Comparison of ENCODE assay signal across 8 cellular contexts in genomic region chr13:95644611-95645052, GRCh38. TPM values are rescaled to one million over a fixed set of nuclear protein-coding genes. Genes with fewer than 3 reads are reported as not detected.
DNase-seq lines count a peak whose midpoint lies in the region; ATAC-seq and TF ChIP-seq lines count a peak whose summit lies in the region.

DZIP1 (minus strand) TSS chr13:95644706; CDS start chr13:95642029, 2,677 bp downstream.

- H3K4me2 ChIP-seq in Karpas-422 (ENCODE audit: low read depth, low read length, poor library complexity, severe bottlenecking), result no peak within 1 kb of the TSS

- no peaks in the 10 kb centered on the region for H3K79me2 ChIP-seq in Karpas-422 (ENCODE audit: low read length)

- peak; percentile 78 for ATAC-seq in HG02588 (IDR thresholded peaks at IDR 0.05; ENCODE audit: unreplicated experiment)
- ATAC-seq in activated naive CD8-positive, alpha-beta T cell treated with anti-CD3 and anti-CD28 coated beads, Interleukin-2, amount 50 U/mL, for 24 hours, result peak; percentile 78

- no peaks in the 10 kb centered on the region for H3K9me3 Mint-ChIP-seq in activated CD4-positive, alpha-beta T cell treated with anti-CD3 and anti-CD28 coated beads, Interleukin-2, amount 10 ng/mL, durations not matched to agents 24 days and 14 days
- no peaks in the 10 kb centered on the region for H3K9me3 Mint-ChIP-seq in activated naive CD8-positive, alpha-beta T cell treated with anti-CD3 and anti-CD28 coated beads, Interleukin-2, amount 50 U/mL, for 24 hours

- H4K20me1 ChIP-seq in Karpas-422 (ENCODE audit: insufficient read depth, low read depth, low read length), result no peaks in the 10 kb centered on the region

- TF ChIP-seq CTCF in cardiac muscle cell (IDR thresholded peaks at IDR 0.05; ENCODE audit: low read depth, low read length) (no peak), neutrophil (IDR thresholded peaks at IDR 0.05) (no peak)

- H3K27me3 ChIP-seq in cardiac muscle cell (no peaks in the 10 kb centered on the region), neutrophil (peaks cover 71% of the 10 kb centered on the region), Karpas-422 (ENCODE audit: low read length) (no peaks in the 10 kb centered on the region)

- H3K9me2 ChIP-seq in Karpas-422 (replicated peaks; ENCODE audit: insufficient read depth, low read length), result no peaks in the 10 kb centered on the region

- H3K9me3 ChIP-seq in cardiac muscle cell (ENCODE audit: low read depth) (no peaks in the 10 kb centered on the region), neutrophil (no peaks in the 10 kb centered on the region), Karpas-422 (ENCODE audit: low read length) (no peaks in the 10 kb centered on the region)

- H3K4me1 ChIP-seq in cardiac muscle cell (ENCODE audit: low read depth), result peaks cover 10% of the 10 kb centered on the region
- peaks cover 11 to 24% of the 10 kb centered on the region in 2 experiments for H3K4me1 ChIP-seq in neutrophil (ENCODE audit: control insufficient read depth in 1 of 2, insufficient read depth in 1 of 2, low read depth in 1 of 2, low read length in 1 of 2)
- no peaks in the 10 kb centered on the region for H3K4me1 ChIP-seq in Karpas-422 (ENCODE audit: low read length)

- H3K36me3 Mint-ChIP-seq in activated CD4-positive, alpha-beta T cell treated with anti-CD3 and anti-CD28 coated beads, Interleukin-2, amount 10 ng/mL, durations not matched to agents 24 days and 14 days (ENCODE audit: low read depth), result no peaks in the 10 kb centered on the region
- no peaks in the 10 kb centered on the region for H3K36me3 Mint-ChIP-seq in activated naive CD8-positive, alpha-beta T cell treated with anti-CD3 and anti-CD28 coated beads, Interleukin-2, amount 50 U/mL, for 24 hours (ENCODE audit: low read depth)

- H3K27ac Mint-ChIP-seq in activated CD4-positive, alpha-beta T cell treated with anti-CD3 and anti-CD28 coated beads, Interleukin-2, amount 10 ng/mL, durations not matched to agents 24 days and 14 days, result no peak within 1 kb of the TSS
- H3K27ac Mint-ChIP-seq in activated naive CD8-positive, alpha-beta T cell treated with anti-CD3 and anti-CD28 coated beads, Interleukin-2, amount 50 U/mL, for 24 hours, result no peak within 1 kb of the TSS

- H3K9ac ChIP-seq in Karpas-422 (ENCODE audit: low read length), result no peak within 1 kb of the TSS

- intact Hi-C loops in activated CD4-positive, alpha-beta T cell treated with anti-CD3 and anti-CD28 coated beads, Interleukin-2, amount 10 ng/mL, durations not matched to agents 24 days and 14 days (cut with micrococcal nuclease), result loop anchor here (5.0 kb wide), 2 partner anchors 33 to 932 kb away; partner anchors contain the start of genes DNAJC3 and SOX21

- H3K27ac ChIP-seq in cardiac muscle cell (peak within 1 kb of the TSS; percentile 24), neutrophil (no peak within 1 kb of the TSS), Karpas-422 (ENCODE audit: low read length) (no peak within 1 kb of the TSS)

- H3K4me1 Mint-ChIP-seq in activated CD4-positive, alpha-beta T cell treated with anti-CD3 and anti-CD28 coated beads, Interleukin-2, amount 10 ng/mL, durations not matched to agents 24 days and 14 days, result peaks cover 8% of the 10 kb centered on the region
- H3K4me1 Mint-ChIP-seq in activated naive CD8-positive, alpha-beta T cell treated with anti-CD3 and anti-CD28 coated beads, Interleukin-2, amount 50 U/mL, for 24 hours, result peaks cover 9% of the 10 kb centered on the region

- H3K27me3 Mint-ChIP-seq in activated CD4-positive, alpha-beta T cell treated with anti-CD3 and anti-CD28 coated beads, Interleukin-2, amount 10 ng/mL, durations not matched to agents 24 days and 14 days, result peaks cover 55% of the 10 kb centered on the region
- H3K27me3 Mint-ChIP-seq in activated naive CD8-positive, alpha-beta T cell treated with anti-CD3 and anti-CD28 coated beads, Interleukin-2, amount 50 U/mL, for 24 hours, result peaks cover 47% of the 10 kb centered on the region

- H3K4me3 ChIP-seq in cardiac muscle cell, result peak within 1 kb of the TSS; percentile 47
- peak within 1 kb of the TSS; percentile 28 to 65 for H3K4me3 ChIP-seq in neutrophil (ENCODE audit: low read depth in 1 of 2, low read length in 1 of 2)
- no peak within 1 kb of the TSS for H3K4me3 ChIP-seq in Karpas-422 (ENCODE audit: low read length)

- H3K36me3 ChIP-seq in cardiac muscle cell (no peaks in the 10 kb centered on the region), neutrophil (no peaks in the 10 kb centered on the region), Karpas-422 (ENCODE audit: insufficient read depth, low read length) (no peaks in the 10 kb centered on the region)

- peak; percentile 76 for DNase-seq in activated CD4-positive, alpha-beta T cell treated with anti-CD3 and anti-CD28 coated beads, Interleukin-2, amount 10 ng/mL, durations not matched to agents 24 days and 14 days
- DNase-seq in activated CD4-positive, alpha-beta T cell treated with anti-CD3 and anti-CD28 coated beads, Interleukin-2, amount 50 U/mL, for 4 hours, result no peak
- DNase-seq in NCI-H446 (lab: John Stamatoyannopoulos, UW), result peak; percentile 23 to 63
- DNase-seq in activated naive CD8-positive, alpha-beta T cell treated with anti-CD3 and anti-CD28 coated beads, Interleukin-2, amount 50 U/mL, for 24 hours, result peak; percentile 36
- peak; percentile 90 to 91 for DNase-seq in cardiac muscle cell (ENCODE audit: low read depth in 1 of 2, low spot score in 1 of 2)
- DNase-seq in Karpas-422, result no peak

- no peak within 1 kb of the TSS for H2AFZ ChIP-seq in Karpas-422 (ENCODE audit: low read length)

- peak within 1 kb of the TSS; percentile 79 for H3K4me3 Mint-ChIP-seq in activated CD4-positive, alpha-beta T cell treated with anti-CD3 and anti-CD28 coated beads, Interleukin-2, amount 10 ng/mL, durations not matched to agents 24 days and 14 days
- peak within 1 kb of the TSS; percentile 65 for H3K4me3 Mint-ChIP-seq in activated naive CD8-positive, alpha-beta T cell treated with anti-CD3 and anti-CD28 coated beads, Interleukin-2, amount 50 U/mL, for 24 hours

RNA-seq across cellular contexts. Expression of gene DZIP1, which starts in this region (rescaled TPM):
- total RNA-seq in activated CD4-positive, alpha-beta T cell treated with anti-CD3 and anti-CD28 coated beads, Interleukin-2, amount 10 ng/mL, durations not matched to agents 24 days and 14 days, result 0.12 and 0.14 TPM in 2 replicates
- 30.7 and 47.2 TPM in 2 replicates for total RNA-seq in cardiac muscle cell
- polyA plus RNA-seq in cardiac muscle cell, result 6.4 and 8.9 TPM in 2 replicates
- not detected in 2 replicates for total RNA-seq in Karpas-422 (2014; rRNA removed; shearing (Covaris generic); ENCODE audit: low replicate concordance)

Comparison
In these comparisons a context has a peak if more than half of its experiments do, and no peak if none do; other contexts are left out.
1. RNA of gene DZIP1 (total RNA-seq): 30.7 to 47.2 TPM in cardiac muscle cell; 0.12 to 0.14 TPM in activated CD4-positive, alpha-beta T cell treated with anti-CD3 and anti-CD28 coated beads, Interleukin-2, amount 10 ng/mL, durations not matched to agents 24 days and 14 days and not detected in Karpas-422; every median in the first group is over 10 times any median in the second.
2. Peak in DNase-seq in activated CD4-positive, alpha-beta T cell treated with anti-CD3 and anti-CD28 coated beads, Interleukin-2, amount 10 ng/mL, durations not matched to agents 24 days and 14 days; RNA of the gene not detected or under 1 TPM.
3. DNase-seq: peak in NCI-H446 (2 of 2), activated naive CD8-positive, alpha-beta T cell treated with anti-CD3 and anti-CD28 coated beads, Interleukin-2, amount 50 U/mL, for 24 hours (single experiment) and cardiac muscle cell (2 of 2); none in activated CD4-positive, alpha-beta T cell treated with anti-CD3 and anti-CD28 coated beads, Interleukin-2, amount 50 U/mL, for 4 hours (0 of 2) and Karpas-422 (single experiment).